Comparison of ENCODE assay signal across 1 cellular context in genomic region chr12:7859552-7859951, GRCh38.
TF ChIP-seq lines count a peak whose summit lies in the region.

No MANE protein-coding gene starts in this region.

TF ChIP-seq in IMR-90, 13 proteins besides CTCF, POLR2A, EP300 and RAD21:
- no peak for TF ChIP-seq RCOR1 (IDR thresholded peaks at IDR 0.05; ENCODE audit: insufficient replicate concordance, low read length)
- no peak for TF ChIP-seq RFX5 (IDR thresholded peaks at IDR 0.05; ENCODE audit: low read depth, low read length)
- TF ChIP-seq NFE2L2 (IDR thresholded peaks at IDR 0.05; ENCODE audit: low read depth, low read length): no peak
- TF ChIP-seq CEBPB (IDR thresholded peaks at IDR 0.05; ENCODE audit: low read depth, low read length): no peak
- TF ChIP-seq USF2 (IDR thresholded peaks at IDR 0.05; ENCODE audit: low read depth, low read length): no peak
- TF ChIP-seq MAZ (IDR thresholded peaks at IDR 0.05; ENCODE audit: borderline replicate concordance, low read depth, low read length): no peak
- TF ChIP-seq CHD1 (IDR thresholded peaks at IDR 0.05; ENCODE audit: low read depth, low read length): no peak
- no peak for TF ChIP-seq FOS (IDR thresholded peaks at IDR 0.05; ENCODE audit: low read depth, low read length)
- TF ChIP-seq ELK1 (IDR thresholded peaks at IDR 0.05; ENCODE audit: borderline replicate concordance, low read depth, low read length): no peak
